ENCODE assay signal across 22 cellular contexts in genomic region chr10:129323877-129324276, GRCh38.
"Had no signal": no experiment of that assay in that cellular context is flagged by ENCODE, and none has a peak within 500 bp of the region (broad histone marks: within the 10 kb centered on the region; RNA-seq: fewer than 3 reads in every experiment).

No MANE protein-coding gene starts in this region.

- H3K4me3 ChIP-seq: colonic mucosa, heart left ventricle, pancreas, spleen, testis, tibial nerve had no signal

- DNase-seq: colonic mucosa; dermis blood vessel endothelial cell; erythroblast; foreskin melanocyte; heart left ventricle; hypothalamus; mammary epithelial cell; naive B cell; occipital lobe; pancreas; spleen; stimulated activated CD4-positive, alpha-beta T cell treated with anti-CD3 and anti-CD28 coated beads, Interleukin-15, amount 100 ng/mL, for 24 hours; stimulated activated CD4-positive, alpha-beta T cell treated with anti-CD3 and anti-CD28 coated beads, Interleukin-1b, Interleukin-23, amount 100 ng/mL, for 48 hours; stimulated activated CD4-positive, alpha-beta T cell treated with anti-CD3 and anti-CD28 coated beads, Interleukin-4, amount 100 ng/mL, for 4 hours; stimulated activated naive B cell treated with anti-CD40 and anti-IgM and Interleukin-4, amounts not matched to agents 10 μg/mL and 1 μg/mL and 100 μg/mL, for 72 hours; stimulated activated naive CD8-positive, alpha-beta T cell treated with anti-CD3 and anti-CD28 coated beads, Interleukin-15, amount 100 ng/mL, for 72 hours; testis had no signal

- H3K9me3 ChIP-seq: colonic mucosa, pancreas, testis had no signal

- H3K27ac ChIP-seq: colonic mucosa, heart left ventricle, pancreas, spleen, testis, tibial nerve had no signal

- ATAC-seq: heart left ventricle; left lobe of liver; pancreas; sciatic nerve; stimulated activated naive B cell treated with anti-CD40 and anti-IgM and Interleukin-4, amounts not matched to agents 10 μg/mL and 1 μg/mL and 100 μg/mL, for 72 hours; stimulated activated naive CD8-positive, alpha-beta T cell treated with anti-CD3 and anti-CD28 coated beads, Interleukin-15, amount 100 ng/mL, for 72 hours had no signal

- H3K4me1 ChIP-seq: colonic mucosa, pancreas, spleen, testis, tibial nerve had no signal

- H3K27me3 ChIP-seq: colonic mucosa, pancreas, testis, tibial nerve had no signal

- FAIRE-seq: endothelial cell of umbilical vein, islet of Langerhans, pancreas had no signal

- H3K36me3 ChIP-seq: colonic mucosa, heart left ventricle, pancreas, spleen, tibial nerve had no signal
